Comparison of ENCODE assay signal across 16 cellular contexts in the genomic region with DNA sequence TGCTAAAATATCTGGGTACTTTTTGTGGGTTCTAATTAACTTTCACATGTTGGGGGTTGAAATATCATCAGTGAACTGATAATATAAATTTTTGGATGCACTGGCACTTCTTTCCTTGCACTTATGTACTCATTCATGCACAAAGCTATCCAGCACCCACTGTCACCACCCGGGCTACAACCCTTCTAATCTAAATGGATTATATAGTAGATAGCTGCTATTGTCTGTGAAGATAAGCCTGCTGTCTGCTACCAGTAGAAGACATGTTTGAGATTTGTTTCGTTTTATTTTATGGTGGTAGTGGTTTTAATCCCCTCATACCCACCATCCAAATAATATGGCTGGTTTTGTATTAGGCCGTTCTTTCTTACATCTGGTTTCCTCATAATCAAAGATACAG.
"Had no signal": no experiment of that assay in that cellular context is flagged by ENCODE, and none has a peak within 500 bp of the region (broad histone marks: within the 10 kb centered on the region; RNA-seq: fewer than 3 reads in every experiment).

No MANE protein-coding gene starts in this region.

- H3K4me3 ChIP-seq: K562 had no signal

- H3K27me3 Mint-ChIP-seq: IgD-negative memory B cell had no signal

- H3K27ac Mint-ChIP-seq: IgD-negative memory B cell had no signal

- H3K4me2 ChIP-seq: KMS-11 had no signal

- H3K9ac ChIP-seq: KMS-11 had no signal

- H3K4me1 Mint-ChIP-seq: IgD-negative memory B cell had no signal

- H3K4me3 Mint-ChIP-seq: IgD-negative memory B cell had no signal

- DNase-seq: Kasumi-1, MM.1S, NCI-H1092 treated with DMSO at 0.1 percent for 48 hours, NCI-H1436, NCI-H1930, NCI-H2081, NCI-H2107, NCI-H2227 treated with DMSO at 0.1 percent for 48 hours, NCI-H510A treated with DMSO at 0.1 percent for 48 hours, NCI-H526, Right ventricle myocardium superior, RPMI8226 had no signal

- H3K27ac ChIP-seq: HL-60, KMS-11 had no signal
